ENCODE assay signal across 14 cellular contexts in genomic region chr1:4796161-4796998, GRCh38.
DNase-seq lines count a peak whose midpoint lies in the region; ATAC-seq and TF ChIP-seq lines count a peak whose summit lies in the region.
"Had no signal": no experiment of that assay in that cellular context is flagged by ENCODE, and none has a peak within 500 bp of the region (broad histone marks: within the 10 kb centered on the region; RNA-seq: fewer than 3 reads in every experiment).

No MANE protein-coding gene starts in this region.

- no peaks in the 10 kb centered on the region for H3K36me3 ChIP-seq in esophagus muscularis mucosa
- H3K36me3 ChIP-seq: ascending aorta had no signal

- no peak for TF ChIP-seq POLR2A in esophagus muscularis mucosa (IDR thresholded peaks at IDR 0.05; ENCODE audit: low read depth)

- peaks cover 0 to 16% (median 0%) of the 10 kb centered on the region in 4 donors for H3K9me3 ChIP-seq in esophagus muscularis mucosa
- H3K9me3 ChIP-seq: ascending aorta had no signal

- DNase-seq in activated CD8-positive, alpha-beta memory T cell treated with anti-CD3 and anti-CD28 coated beads, Interleukin-2, amount 10 ng/mL, durations not matched to agents 7 days and 5 days = peak; percentile 23
- no peak for DNase-seq in activated CD8-positive, alpha-beta memory T cell treated with anti-CD3 and anti-CD28 coated beads, Interleukin-2, amount 50 U/mL, for 4 hours
- DNase-seq in caudate nucleus (lab: John Stamatoyannopoulos, UW) = no peak
- DNase-seq in D341Med (ENCODE audit: low spot score) = no peak
- DNase-seq in activated T-helper 1 cell treated with anti-CD3 and anti-CD28 coated beads, Interleukin-12 subunit alpha, Interleukin-12 subunit beta, Interleukin-2, Interleukin-4 antibody, amounts not matched to agents 30 ng/mL and 10 ng/mL and 1 ng/mL, durations not matched to agents 14 hours and 24 hours and 36 hours (ENCODE audit: low spot score) = no peak
- DNase-seq in esophagus muscularis mucosa (ENCODE audit: extremely low spot score) = no peak
- DNase-seq: activated CD8-positive, alpha-beta memory T cell treated with anti-CD3 and anti-CD28 coated beads for 24 hours; DND-41; left ventricle myocardium superior; NCI-H1930 had no signal

- no peak for TF ChIP-seq CTCF in esophagus muscularis mucosa (IDR thresholded peaks at IDR 0.05)

- CTCF ChIA-PET in activated CD8-positive, alpha-beta memory T cell treated with anti-CD3 and anti-CD28 coated beads, Interleukin-2, amount 10 ng/mL, durations not matched to agents 7 days and 5 days (lab: Charles Lee) = no interaction called here

- no peak overlapping the region for H3K4me3 Mint-ChIP-seq in activated CD8-positive, alpha-beta memory T cell treated with anti-CD3 and anti-CD28 coated beads, Interleukin-2, amount 10 ng/mL, durations not matched to agents 7 days and 5 days
- no peak overlapping the region for H3K4me3 Mint-ChIP-seq in activated T-helper 1 cell treated with anti-CD3 and anti-CD28 coated beads, Interleukin-12 subunit alpha, Interleukin-12 subunit beta, Interleukin-2, Interleukin-4 antibody, amounts not matched to agents 30 ng/mL and 10 ng/mL and 1 ng/mL, durations not matched to agents 14 hours and 24 hours and 36 hours

- H3K36me3 Mint-ChIP-seq in activated CD8-positive, alpha-beta memory T cell treated with anti-CD3 and anti-CD28 coated beads, Interleukin-2, amount 10 ng/mL, durations not matched to agents 7 days and 5 days = no peaks in the 10 kb centered on the region
- H3K36me3 Mint-ChIP-seq in activated T-helper 1 cell treated with anti-CD3 and anti-CD28 coated beads, Interleukin-12 subunit alpha, Interleukin-12 subunit beta, Interleukin-2, Interleukin-4 antibody, amounts not matched to agents 30 ng/mL and 10 ng/mL and 1 ng/mL, durations not matched to agents 14 hours and 24 hours and 36 hours (ENCODE audit: low read depth) = no peaks in the 10 kb centered on the region

- H3K4me1 Mint-ChIP-seq in activated CD8-positive, alpha-beta memory T cell treated with anti-CD3 and anti-CD28 coated beads, Interleukin-2, amount 10 ng/mL, durations not matched to agents 7 days and 5 days = no peaks in the 10 kb centered on the region
- H3K4me1 Mint-ChIP-seq in activated T-helper 1 cell treated with anti-CD3 and anti-CD28 coated beads, Interleukin-12 subunit alpha, Interleukin-12 subunit beta, Interleukin-2, Interleukin-4 antibody, amounts not matched to agents 30 ng/mL and 10 ng/mL and 1 ng/mL, durations not matched to agents 14 hours and 24 hours and 36 hours (ENCODE audit: low read depth) = no peaks in the 10 kb centered on the region

- peaks cover 0 to 21% (median 0%) of the 10 kb centered on the region in 4 donors for H3K27me3 ChIP-seq in esophagus muscularis mucosa
- H3K27me3 ChIP-seq: ascending aorta had no signal

- no peak overlapping the region for H3K4me3 ChIP-seq in esophagus muscularis mucosa
- H3K4me3 ChIP-seq: ascending aorta had no signal

- intact Hi-C loops in activated T-helper 1 cell treated with anti-CD3 and anti-CD28 coated beads, Interleukin-12 subunit alpha, Interleukin-12 subunit beta, Interleukin-2, Interleukin-4 antibody, amounts not matched to agents 30 ng/mL and 10 ng/mL and 1 ng/mL, durations not matched to agents 14 hours and 24 hours and 36 hours (cut with micrococcal nuclease) = no loop called here
- intact Hi-C loops in esophagus muscularis mucosa (cut with DNase I) = no loop called here

- no peak overlapping the region for H3K27ac Mint-ChIP-seq in activated CD8-positive, alpha-beta memory T cell treated with anti-CD3 and anti-CD28 coated beads, Interleukin-2, amount 10 ng/mL, durations not matched to agents 7 days and 5 days
- no peak overlapping the region for H3K27ac Mint-ChIP-seq in activated T-helper 1 cell treated with anti-CD3 and anti-CD28 coated beads, Interleukin-12 subunit alpha, Interleukin-12 subunit beta, Interleukin-2, Interleukin-4 antibody, amounts not matched to agents 30 ng/mL and 10 ng/mL and 1 ng/mL, durations not matched to agents 14 hours and 24 hours and 36 hours

- no peak for TF ChIP-seq EP300 in esophagus muscularis mucosa (IDR thresholded peaks at IDR 0.05)

- no peak for ATAC-seq in activated CD8-positive, alpha-beta memory T cell treated with anti-CD3 and anti-CD28 coated beads, Interleukin-2, amount 10 ng/mL, durations not matched to agents 7 days and 5 days
- peak; percentile 74 for ATAC-seq in HG02642 (IDR thresholded peaks at IDR 0.05; ENCODE audit: poor library complexity, unreplicated experiment)
- ATAC-seq in HG03521 (IDR thresholded peaks at IDR 0.05; ENCODE audit: unreplicated experiment) = peak; percentile 93
- ATAC-seq: esophagus mucosa had no signal

- no peaks in the 10 kb centered on the region for H3K27me3 Mint-ChIP-seq in activated CD8-positive, alpha-beta memory T cell treated with anti-CD3 and anti-CD28 coated beads, Interleukin-2, amount 10 ng/mL, durations not matched to agents 7 days and 5 days
- peaks cover 2% of the 10 kb centered on the region for H3K27me3 Mint-ChIP-seq in activated T-helper 1 cell treated with anti-CD3 and anti-CD28 coated beads, Interleukin-12 subunit alpha, Interleukin-12 subunit beta, Interleukin-2, Interleukin-4 antibody, amounts not matched to agents 30 ng/mL and 10 ng/mL and 1 ng/mL, durations not matched to agents 14 hours and 24 hours and 36 hours (ENCODE audit: insufficient read depth)

- no peaks in the 10 kb centered on the region for H3K9me3 Mint-ChIP-seq in activated CD8-positive, alpha-beta memory T cell treated with anti-CD3 and anti-CD28 coated beads, Interleukin-2, amount 10 ng/mL, durations not matched to agents 7 days and 5 days (ENCODE audit: low read depth)
- H3K9me3 Mint-ChIP-seq in activated T-helper 1 cell treated with anti-CD3 and anti-CD28 coated beads, Interleukin-12 subunit alpha, Interleukin-12 subunit beta, Interleukin-2, Interleukin-4 antibody, amounts not matched to agents 30 ng/mL and 10 ng/mL and 1 ng/mL, durations not matched to agents 14 hours and 24 hours and 36 hours = no peaks in the 10 kb centered on the region

- peaks cover 0 to 4% (median 3%) of the 10 kb centered on the region in 4 donors for H3K4me1 ChIP-seq in esophagus muscularis mucosa
- H3K4me1 ChIP-seq: ascending aorta had no signal

- H3K27ac ChIP-seq in caudate nucleus (ENCODE audit: low read depth, low read length) (no peak overlapping the region), esophagus muscularis mucosa (replicated peaks in 1 of 4) (no peak overlapping the region)
- H3K27ac ChIP-seq: ascending aorta had no signal

- 83% methylated on average over 11 of the region's 11 CpGs for WGBS in esophagus muscularis mucosa
